Comparison of ENCODE assay signal across 9 cellular contexts in the genomic region with DNA sequence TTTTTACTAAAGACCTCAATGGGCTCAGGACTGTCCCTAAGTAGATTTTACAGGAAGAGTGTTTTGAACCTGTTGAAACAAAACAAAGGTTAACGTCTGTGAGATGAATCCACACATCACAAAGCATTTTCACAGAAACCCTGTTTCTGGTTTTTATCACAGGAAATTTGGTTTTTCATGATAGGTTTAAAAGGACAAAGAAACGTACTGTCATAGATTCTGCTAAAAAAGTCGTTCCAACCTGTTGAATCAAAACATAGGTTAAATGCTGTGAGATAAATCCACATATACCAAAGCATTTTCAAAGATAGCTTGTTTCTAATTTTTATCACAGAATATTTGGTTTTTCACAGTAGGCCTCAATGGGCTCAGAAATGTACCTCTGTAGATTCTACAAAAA.
"Had no signal": no experiment of that assay in that cellular context is flagged by ENCODE, and none has a peak within 500 bp of the region (broad histone marks: within the 10 kb centered on the region; RNA-seq: fewer than 3 reads in every experiment).

No MANE protein-coding gene starts in this region.

- H3K4me3 Mint-ChIP-seq: GM23338, H9, HFFc6 had no signal

- H3K27ac ChIP-seq: GM23248 had no signal

- H3K4me3 ChIP-seq: GM23248, GM23338, HAP-1 had no signal

- DNase-seq: GM23248, GOT3, H7, H9, HCEC 1CT, HFFc6 had no signal

- H3K4me1 ChIP-seq: HAP-1 had no signal

- ATAC-seq: GM23338, HCT116 had no signal

- H3K9ac ChIP-seq: GM23248 had no signal

- H3K36me3 ChIP-seq: HAP-1 had no signal

- H3K27ac Mint-ChIP-seq: GM23338, H9, HFFc6 had no signal

- H3K4me1 Mint-ChIP-seq: GM23338, H9 had no signal
